ENCODE assay signal across 8 cellular contexts in genomic region chr12:124457287-124458219, GRCh38.
A peak's percentile ranks its signal among the peaks of the same experiment; 100 is the strongest.
DNase-seq lines count a peak whose midpoint lies in the region; ATAC-seq and TF ChIP-seq lines count a peak whose summit lies in the region.

No MANE protein-coding gene starts in this region.

- peak in 6 of 10 experiments; percentile 27 to 57 (median 35) for DNase-seq in CD4-positive, alpha-beta T cell
- DNase-seq in ascending aorta (ENCODE audit: low spot score in 2 of 2) = peak; percentile 84 to 94
- peak; percentile 63 to 83 for DNase-seq in left colon
- peak; percentile 34 for DNase-seq in stimulated activated CD8-positive, alpha-beta memory T cell treated with anti-CD3 and anti-CD28 coated beads, Interleukin-12 subunit alpha, Interleukin-12 subunit beta, amount 100 ng/mL, for 4 hours (ENCODE audit: low read depth)
- no peak for DNase-seq in dedifferentiated amniotic fluid mesenchymal stem cell (ENCODE audit: extremely low spot score)

- H3K36me3 ChIP-seq in HEK293 (ENCODE audit: control insufficient read depth in 2 of 2, insufficient read depth in 1 of 2, low read length in 2 of 2) = peaks cover 0 to 52% of the 10 kb centered on the region in 2 experiments; a peak in 1 of 3 replicates
- peaks cover 5 to 9% of the 10 kb centered on the region in 2 donors for H3K36me3 ChIP-seq in ascending aorta

- H3K4me1 Mint-ChIP-seq in CD4-positive, alpha-beta T cell (ENCODE audit: low read depth) = peaks cover 70% of the 10 kb centered on the region
- peaks cover 33% of the 10 kb centered on the region for H3K4me1 Mint-ChIP-seq in T-helper 1 cell treated with Interleukin-12 subunit alpha and Interleukin-12 subunit beta and Interleukin-4 antibody, amounts not matched to agents 30 μg/mL and 1 μg/mL, for 36 hours (ENCODE audit: low read depth)

- CTCF ChIA-PET in CD4-positive, alpha-beta T cell (lab: Charles Lee) = interaction anchor here (3.7 kb wide), 1 partner anchor 8 kb away, joined by 21 read pairs; no protein-coding TSS in a partner anchor
- CTCF ChIA-PET in HEK293 (lab: Yijun Ruan, JAX) = no interaction called here

- H3K27ac ChIP-seq in CD4-positive, alpha-beta T cell (ENCODE audit: low read depth, low read length) = peak overlapping the region; percentile 85
- H3K27ac ChIP-seq in HEK293 (ENCODE audit: extremely low read depth, low read depth, low read length) = no peak overlapping the region
- peak overlapping the region; percentile 86 to 99 for H3K27ac ChIP-seq in ascending aorta

- peak; percentile 59 for ATAC-seq in CD4-positive, alpha-beta T cell (ENCODE audit: poor library complexity)
- ATAC-seq in left colon (peak; percentile 9), GM18858 (IDR thresholded peaks at IDR 0.05; ENCODE audit: unreplicated experiment) (no peak)

- H3K9me3 Mint-ChIP-seq in CD4-positive, alpha-beta T cell = no peaks in the 10 kb centered on the region
- no peaks in the 10 kb centered on the region for H3K9me3 Mint-ChIP-seq in T-helper 1 cell treated with Interleukin-12 subunit alpha and Interleukin-12 subunit beta and Interleukin-4 antibody, amounts not matched to agents 30 μg/mL and 1 μg/mL, for 36 hours

- peaks cover 32% of the 10 kb centered on the region for H3K36me3 Mint-ChIP-seq in CD4-positive, alpha-beta T cell (ENCODE audit: low read depth)
- peaks cover 24% of the 10 kb centered on the region for H3K36me3 Mint-ChIP-seq in T-helper 1 cell treated with Interleukin-12 subunit alpha and Interleukin-12 subunit beta and Interleukin-4 antibody, amounts not matched to agents 30 μg/mL and 1 μg/mL, for 36 hours (ENCODE audit: low read depth)

- intact Hi-C loops in CD4-positive, alpha-beta T cell (cut with DNase I, micrococcal nuclease) = loop anchor here in 1 of 2 experiments (10.0 kb wide), 2 partner anchors 107 to 307 kb away; partner anchors contain the start of gene NCOR2
- intact Hi-C loops in ascending aorta (cut with DNase I) = loop anchor here (1.0 to 10.0 kb wide), 6 partner anchors 34 to 423 kb away; partner anchors contain the start of gene NCOR2
- intact Hi-C loops in left colon (cut with DNase I, micrococcal nuclease) = no loop called here

- no peak for TF ChIP-seq CTCF in CD4-positive, alpha-beta T cell (IDR thresholded peaks at IDR 0.05)
- no peak for TF ChIP-seq CTCF in HEK293 (tag by site-specific recombination; IDR thresholded peaks at IDR 0.05)
- TF ChIP-seq CTCF in ascending aorta (IDR thresholded peaks at IDR 0.05) = peak in 1 of 3 experiments; percentile 8

- H3K27me3 ChIP-seq in CD4-positive, alpha-beta T cell (ENCODE audit: control insufficient read depth, insufficient read depth, low read length) = no peaks in the 10 kb centered on the region
- no peaks in the 10 kb centered on the region for H3K27me3 ChIP-seq in ascending aorta

- H3K4me3 Mint-ChIP-seq in CD4-positive, alpha-beta T cell = peak overlapping the region; percentile 89
- peak overlapping the region; percentile 82 for H3K4me3 Mint-ChIP-seq in T-helper 1 cell treated with Interleukin-12 subunit alpha and Interleukin-12 subunit beta and Interleukin-4 antibody, amounts not matched to agents 30 μg/mL and 1 μg/mL, for 36 hours

- H3K4me1 ChIP-seq in HEK293 (ENCODE audit: control insufficient read depth, insufficient read depth, low read length) (no peaks in the 10 kb centered on the region), ascending aorta (peaks cover 40 to 41% of the 10 kb centered on the region in 2 donors)

- no peaks in the 10 kb centered on the region for H3K9me3 ChIP-seq in CD4-positive, alpha-beta T cell (ENCODE audit: control insufficient read depth, low read length)
- H3K9me3 ChIP-seq in HEK293 (ENCODE audit: control insufficient read depth, insufficient read depth, low read depth, low read length) = no peaks in the 10 kb centered on the region
- H3K9me3 ChIP-seq in ascending aorta = no peaks in the 10 kb centered on the region

- H3K4me3 ChIP-seq in HEK293 (ENCODE audit: low read depth, low read length) (no peak overlapping the region), ascending aorta (peak overlapping the region; percentile 32 to 58)

- POLR2A ChIA-PET in CD4-positive, alpha-beta T cell (lab: Charles Lee) = interaction anchor here (3.1 kb wide), 1 partner anchor 9 kb away, joined by 18 read pairs; no protein-coding TSS in a partner anchor
- POLR2A ChIA-PET in HEK293 (lab: Yijun Ruan, JAX) = no interaction called here

- no peaks in the 10 kb centered on the region for H3K27me3 Mint-ChIP-seq in CD4-positive, alpha-beta T cell
- H3K27me3 Mint-ChIP-seq in T-helper 1 cell treated with Interleukin-12 subunit alpha and Interleukin-12 subunit beta and Interleukin-4 antibody, amounts not matched to agents 30 μg/mL and 1 μg/mL, for 36 hours (ENCODE audit: low read depth) = no peaks in the 10 kb centered on the region

- peak overlapping the region; percentile 78 for H3K27ac Mint-ChIP-seq in CD4-positive, alpha-beta T cell
- peak overlapping the region; percentile 78 for H3K27ac Mint-ChIP-seq in T-helper 1 cell treated with Interleukin-12 subunit alpha and Interleukin-12 subunit beta and Interleukin-4 antibody, amounts not matched to agents 30 μg/mL and 1 μg/mL, for 36 hours

TF ChIP-seq in HEK293, 187 proteins besides CTCF, POLR2A, EP300 and RAD21:
- TF ChIP-seq ZSCAN4 (tag by site-specific recombination; IDR thresholded peaks at IDR 0.05) (no peak), ZNF211 (tag by site-specific recombination; IDR thresholded peaks at IDR 0.05; ENCODE audit: low read depth) (no peak), EGR2 (tag by site-specific recombination; IDR thresholded peaks at IDR 0.05; ENCODE audit: low read depth) (peak; percentile 28; the same call in 1 of the 2 replicates), ZNF362 (tag by site-specific recombination; IDR thresholded peaks at IDR 0.05) (no peak), ZNF26 (tag by site-specific recombination; IDR thresholded peaks at IDR 0.05) (no peak), ZNF560 (tag by site-specific recombination; IDR thresholded peaks at IDR 0.05; ENCODE audit: borderline replicate concordance) (no peak), GLIS2 (tag by site-specific recombination; IDR thresholded peaks at IDR 0.05) (no peak), ZNF548 (tag by site-specific recombination; IDR thresholded peaks at IDR 0.05) (no peak), MEIS1 (CRISPR knock-in tag; IDR thresholded peaks at IDR 0.05; ENCODE audit: borderline replicate concordance) (no peak), ZFHX2 (tag by site-specific recombination; conservative IDR thresholded peaks at IDR 0.05) (0 out of 2 replicates have a peak, but pooled peaks have one; percentile 14), ZNF175 (tag by site-specific recombination; IDR thresholded peaks at IDR 0.05) (no peak)
- TF ChIP-seq, protein P1, sequence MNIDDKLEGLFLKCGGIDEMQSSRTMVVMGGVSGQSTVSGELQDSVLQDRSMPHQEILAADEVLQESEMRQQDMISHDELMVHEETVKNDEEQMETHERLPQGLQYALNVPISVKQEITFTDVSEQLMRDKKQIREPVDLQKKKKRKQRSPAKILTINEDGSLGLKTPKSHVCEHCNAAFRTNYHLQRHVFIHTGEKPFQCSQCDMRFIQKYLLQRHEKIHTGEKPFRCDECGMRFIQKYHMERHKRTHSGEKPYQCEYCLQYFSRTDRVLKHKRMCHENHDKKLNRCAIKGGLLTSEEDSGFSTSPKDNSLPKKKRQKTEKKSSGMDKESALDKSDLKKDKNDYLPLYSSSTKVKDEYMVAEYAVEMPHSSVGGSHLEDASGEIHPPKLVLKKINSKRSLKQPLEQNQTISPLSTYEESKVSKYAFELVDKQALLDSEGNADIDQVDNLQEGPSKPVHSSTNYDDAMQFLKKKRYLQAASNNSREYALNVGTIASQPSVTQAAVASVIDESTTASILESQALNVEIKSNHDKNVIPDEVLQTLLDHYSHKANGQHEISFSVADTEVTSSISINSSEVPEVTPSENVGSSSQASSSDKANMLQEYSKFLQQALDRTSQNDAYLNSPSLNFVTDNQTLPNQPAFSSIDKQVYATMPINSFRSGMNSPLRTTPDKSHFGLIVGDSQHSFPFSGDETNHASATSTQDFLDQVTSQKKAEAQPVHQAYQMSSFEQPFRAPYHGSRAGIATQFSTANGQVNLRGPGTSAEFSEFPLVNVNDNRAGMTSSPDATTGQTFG (tag by site-specific recombination; IDR thresholded peaks at IDR 0.05; ENCODE audit: borderline replicate concordance) = no peak
